In the genomic region with DNA sequence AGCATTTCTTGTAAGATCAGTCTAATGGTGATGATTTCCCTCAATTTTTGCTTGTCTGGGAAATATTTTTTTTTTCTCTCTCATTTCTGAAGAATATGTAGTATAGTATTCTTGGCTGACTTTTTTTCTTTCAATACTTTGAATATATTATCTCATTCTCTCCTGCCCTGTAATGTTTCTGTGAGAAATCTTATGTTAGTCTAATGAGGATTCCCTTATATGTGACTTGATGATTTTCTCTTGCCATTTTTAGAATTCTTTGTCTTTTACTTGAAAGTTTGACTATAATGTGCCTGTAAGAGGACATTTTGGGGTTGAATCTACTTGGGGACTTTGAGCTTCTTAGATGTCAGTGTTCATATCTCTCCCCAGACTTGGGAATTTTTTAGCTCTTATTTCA, we compare ENCODE assay signal across 8 cellular contexts. TPM values are rescaled to one million over a fixed set of nuclear protein-coding genes. Genes with fewer than 3 reads are reported as not detected.
"Had no signal": no experiment of that assay in that cellular context is flagged by ENCODE, and none has a peak within 500 bp of the region (broad histone marks: within the 10 kb centered on the region; RNA-seq: fewer than 3 reads in every experiment).

No MANE protein-coding gene starts in this region.

- H3K4me1 Mint-ChIP-seq: IgD-negative memory B cell had no signal

- H3K27ac Mint-ChIP-seq: GM23338, H9, HFFc6, IgD-negative memory B cell had no signal

- DNase-seq: H9, HCEC 1CT, HFFc6 had no signal

- H3K4me3 ChIP-seq: GM23338 had no signal

- H3K27ac ChIP-seq: HL-60 had no signal

- ATAC-seq: GM23338, HepG2 had no signal

- H3K4me3 Mint-ChIP-seq: GM23338, H9, HFFc6, IgD-negative memory B cell had no signal

RNA-seq across cellular contexts. Expression of gene PCBP3, which starts 40.0 kb away (rescaled TPM):
- total RNA-seq: HepG2, HFFc6, HT1080 had no signal
- polyA plus RNA-seq: HepG2 had no signal
